8 cellular contexts compared by ENCODE assay signal in the genomic region with DNA sequence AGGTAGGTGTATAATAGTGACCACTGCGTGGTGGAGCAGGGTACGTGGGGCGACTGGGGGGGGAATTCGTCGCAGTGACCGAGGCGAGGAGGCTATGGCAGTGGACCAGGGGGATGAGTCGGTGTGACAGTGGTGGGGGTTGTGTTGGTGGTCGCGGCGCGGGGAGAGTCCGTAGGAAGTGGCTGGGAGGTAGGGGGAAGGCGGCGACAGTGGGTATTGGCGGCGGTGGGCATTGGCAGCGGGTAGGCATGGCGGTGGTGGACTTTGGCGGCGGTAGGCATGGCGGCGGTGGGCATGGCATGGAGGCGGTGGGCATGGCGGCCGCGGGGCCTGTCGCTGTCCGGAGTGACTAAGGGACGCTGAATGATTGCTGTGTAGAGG. TPM values are rescaled to one million over a fixed set of nuclear protein-coding genes. Genes with fewer than 3 reads are reported as not detected.
DNase-seq lines count a peak whose midpoint lies in the region; ATAC-seq and TF ChIP-seq lines count a peak whose summit lies in the region.

No MANE protein-coding gene starts in this region.

- peaks cover 18% of the 10 kb centered on the region for H3K27me3 Mint-ChIP-seq in central memory CD8-positive, alpha-beta T cell

- WGBS in lung, 2 donors: 50% methylated on average over 30 of the region's 30 CpGs
- 37 to 54% methylated on average over 29 to 30 of the region's 30 CpGs for WGBS in testis, 2 donors

- H3K27me3 ChIP-seq in lung (ENCODE audit: control insufficient read depth, insufficient read depth) (no peaks in the 10 kb centered on the region), testis (no peaks in the 10 kb centered on the region)

- peak overlapping the region; percentile 86 for H3K4me3 Mint-ChIP-seq in central memory CD8-positive, alpha-beta T cell

- peak; percentile 9 for ATAC-seq in central memory CD8-positive, alpha-beta T cell (replicated peaks; ENCODE audit: extremely low read depth, poor library complexity, severe bottlenecking)
- ATAC-seq in lung (ENCODE audit: insufficient read depth, low FRiP score) (no peak), HG02852 (IDR thresholded peaks at IDR 0.05; ENCODE audit: unreplicated experiment) (no peak), HG03135 (IDR thresholded peaks at IDR 0.05; ENCODE audit: unreplicated experiment) (no peak)

- H3K4me1 Mint-ChIP-seq in central memory CD8-positive, alpha-beta T cell: peaks cover 23% of the 10 kb centered on the region

- peaks cover 0 to 15% of the 10 kb centered on the region in 2 donors for H3K9me3 ChIP-seq in lung (ENCODE audit: control insufficient read depth in 2 of 2, insufficient read depth in 1 of 2, low read length in 1 of 2)
- no peaks in the 10 kb centered on the region for H3K9me3 ChIP-seq in testis

- intact Hi-C loops in testis (cut with DNase I; ENCODE audit: low total_unique reads): no loop called here

- TF ChIP-seq CTCF in lung (IDR thresholded peaks at IDR 0.05; ENCODE audit: control extremely low read depth, extremely low read depth): no peak
- no peak for TF ChIP-seq CTCF in testis (IDR thresholded peaks at IDR 0.05)

- peak overlapping the region; percentile 64 for H3K4me3 ChIP-seq in lung
- H3K4me3 ChIP-seq in testis: peak overlapping the region; percentile 74 to 91

- no peaks in the 10 kb centered on the region for H3K4me1 ChIP-seq in lung (ENCODE audit: control insufficient read depth in 2 of 2, insufficient read depth in 2 of 2, low read length in 2 of 2)
- H3K4me1 ChIP-seq in testis: no peaks in the 10 kb centered on the region

- peak; percentile 20 for DNase-seq in Daoy (ENCODE audit: low read depth)
- peak; percentile 0 for DNase-seq in T-helper 22 cell (ENCODE audit: low read depth)
- peak; percentile 19 to 21 for DNase-seq in central memory CD8-positive, alpha-beta T cell (ENCODE audit: low spot score in 2 of 2)
- no peak for DNase-seq in lung (ENCODE audit: low spot score)
- DNase-seq in testis: peak; percentile 31
- DNase-seq in NCI-H1694 (lab: John Stamatoyannopoulos, UW): no peak

- no peak for TF ChIP-seq POLR2A in testis (IDR thresholded peaks at IDR 0.05)

- H3K36me3 Mint-ChIP-seq in central memory CD8-positive, alpha-beta T cell (ENCODE audit: insufficient read depth): peaks cover 26% of the 10 kb centered on the region

- H3K9me3 Mint-ChIP-seq in central memory CD8-positive, alpha-beta T cell: no peaks in the 10 kb centered on the region

- H3K27ac Mint-ChIP-seq in central memory CD8-positive, alpha-beta T cell (ENCODE audit: low read depth): peak overlapping the region; percentile 83

- H3K36me3 ChIP-seq in lung (ENCODE audit: control insufficient read depth in 2 of 2, insufficient read depth in 2 of 2, low read length in 2 of 2) (no peaks in the 10 kb centered on the region), testis (ENCODE audit: low read depth, missing control alignments) (no peaks in the 10 kb centered on the region)

- peak overlapping the region; percentile 86 for H3K27ac ChIP-seq in lung (ENCODE audit: low read depth in 1 of 2, low read length in 1 of 2)
- H3K27ac ChIP-seq in testis: peak overlapping the region; percentile 81 to 83

RNA-seq across cellular contexts. Expression of a gene that starts 0.8 kb away (rescaled TPM):
- 357 and 438 TPM in 2 replicates for total RNA-seq in Daoy (2014; rRNA removed; shearing (Covaris generic))
- 100 to 1,000 TPM in 1 of 2 donors, 10 to 100 TPM in 1; 69.0 to 192 TPM for total RNA-seq in lung
- 10 to 100 TPM; 65.1 to 97.1 TPM for polyA plus RNA-seq in lung
- 100 to 1,000 TPM; 132 to 180 TPM for total RNA-seq in testis
- polyA plus RNA-seq in testis (ENCODE audit: insufficient read depth, low read depth, low replicate concordance): 127 TPM

RNA-seq across cellular contexts. Expression of a gene that starts 0.8 kb away (rescaled TPM):
- 1.7 and 32.4 TPM in 2 replicates for total RNA-seq in Daoy (2014; rRNA removed; shearing (Covaris generic))
- 10 to 100 TPM in 1 of 2 donors, 1 to 10 TPM in 1; 3.9 to 78.4 TPM for total RNA-seq in lung
- 1 to 10 TPM; 2.1 to 2.2 TPM for polyA plus RNA-seq in lung
- total RNA-seq in testis: 10 to 100 TPM; 14.3 to 15.7 TPM
- polyA plus RNA-seq in testis (ENCODE audit: insufficient read depth, low read depth, low replicate concordance): 8.6 TPM

Comparison
In these comparisons a context has a peak if more than half of its experiments do, and no peak if none do; other contexts are left out.
1. DNase-seq: peak in Daoy (single experiment), T-helper 22 cell (single experiment), central memory CD8-positive, alpha-beta T cell (2 of 2) and testis (single experiment); none in lung (single experiment) and NCI-H1694 (single experiment).